In the genomic region with DNA sequence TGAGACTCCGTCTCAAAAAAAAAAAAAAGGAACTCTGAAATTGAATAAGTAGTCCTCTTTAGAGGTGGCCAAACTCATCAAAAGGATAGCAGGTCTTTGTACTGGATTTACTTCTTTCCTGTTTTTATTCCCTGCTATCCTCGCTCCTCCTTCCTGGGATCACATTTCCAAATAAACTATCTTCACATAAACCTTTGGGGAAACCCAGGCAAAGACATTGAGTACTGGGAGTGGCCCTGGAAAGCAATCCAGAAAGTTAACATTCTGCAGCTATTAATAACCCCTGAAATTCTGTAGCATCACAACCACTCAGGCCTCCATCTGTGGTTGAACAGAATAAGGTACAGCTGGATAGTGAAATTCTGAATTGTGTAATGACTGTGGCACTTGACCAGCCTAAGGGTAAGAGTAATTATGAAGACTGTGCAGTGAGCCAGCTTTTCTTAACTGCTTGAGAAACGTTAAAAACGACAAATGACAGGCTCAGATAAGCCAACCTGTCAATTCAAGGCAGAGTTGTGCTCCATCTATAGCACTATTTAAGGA, we compare ENCODE assay signal across 1 cellular context.
A peak's percentile ranks its signal among the peaks of the same experiment; 100 is the strongest.
TF ChIP-seq lines count a peak whose summit lies in the region.

No MANE protein-coding gene starts in this region.

TF ChIP-seq in GM12878, 131 proteins besides CTCF, POLR2A, EP300 and RAD21 (continued from another document):
- TF ChIP-seq USF2 (IDR thresholded peaks at IDR 0.05; ENCODE audit: borderline replicate concordance, low read depth, low read length), result no peak
- TF ChIP-seq SPI1 (IDR thresholded peaks at IDR 0.05; ENCODE audit: borderline replicate concordance, insufficient read depth, low read depth, low read length), result no peak
- no peak for TF ChIP-seq HSF1 (IDR thresholded peaks at IDR 0.05; ENCODE audit: low read depth, low read length)
- no peak for TF ChIP-seq CHD1 (IDR thresholded peaks at IDR 0.05; ENCODE audit: low read depth, low read length)
- TF ChIP-seq, protein P1, sequence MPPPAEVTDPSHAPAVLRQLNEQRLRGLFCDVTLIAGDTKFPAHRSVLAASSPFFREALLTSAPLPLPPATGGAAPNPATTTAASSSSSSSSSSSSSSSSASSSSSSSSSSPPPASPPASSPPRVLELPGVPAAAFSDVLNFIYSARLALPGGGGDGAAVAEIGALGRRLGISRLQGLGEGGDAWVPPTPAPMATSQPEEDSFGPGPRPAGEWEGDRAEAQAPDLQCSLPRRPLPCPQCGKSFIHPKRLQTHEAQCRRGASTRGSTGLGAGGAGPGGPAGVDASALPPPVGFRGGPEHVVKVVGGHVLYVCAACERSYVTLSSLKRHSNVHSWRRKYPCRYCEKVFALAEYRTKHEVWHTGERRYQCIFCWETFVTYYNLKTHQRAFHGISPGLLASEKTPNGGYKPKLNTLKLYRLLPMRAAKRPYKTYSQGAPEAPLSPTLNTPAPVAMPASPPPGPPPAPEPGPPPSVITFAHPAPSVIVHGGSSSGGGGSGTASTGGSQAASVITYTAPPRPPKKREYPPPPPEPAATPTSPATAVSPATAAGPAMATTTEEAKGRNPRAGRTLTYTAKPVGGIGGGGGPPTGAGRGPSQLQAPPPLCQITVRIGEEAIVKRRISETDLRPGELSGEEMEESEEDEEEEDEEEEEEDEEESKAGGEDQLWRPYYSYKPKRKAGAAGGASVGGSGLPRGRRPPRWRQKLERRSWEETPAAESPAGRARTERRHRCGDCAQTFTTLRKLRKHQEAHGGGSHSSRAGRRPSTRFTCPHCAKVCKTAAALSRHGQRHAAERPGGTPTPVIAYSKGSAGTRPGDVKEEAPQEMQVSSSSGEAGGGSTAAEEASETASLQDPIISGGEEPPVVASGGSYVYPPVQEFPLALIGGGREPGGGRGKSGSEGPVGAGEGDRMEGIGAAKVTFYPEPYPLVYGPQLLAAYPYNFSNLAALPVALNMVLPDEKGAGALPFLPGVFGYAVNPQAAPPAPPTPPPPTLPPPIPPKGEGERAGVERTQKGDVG (CRISPR knock-in tag; IDR thresholded peaks at IDR 0.05), result no peak
- no peak for TF ChIP-seq LARP7 (IDR thresholded peaks at IDR 0.05)
- 0 out of 4 replicates have a peak, but pooled peaks of 1 of the 2 experiments have one; percentile 8 for TF ChIP-seq IKZF2 (IDR thresholded peaks at IDR 0.05)
- no peak for TF ChIP-seq YY1 (IDR thresholded peaks at IDR 0.05; ENCODE audit: low read depth, low read length)
- TF ChIP-seq, protein P2, sequence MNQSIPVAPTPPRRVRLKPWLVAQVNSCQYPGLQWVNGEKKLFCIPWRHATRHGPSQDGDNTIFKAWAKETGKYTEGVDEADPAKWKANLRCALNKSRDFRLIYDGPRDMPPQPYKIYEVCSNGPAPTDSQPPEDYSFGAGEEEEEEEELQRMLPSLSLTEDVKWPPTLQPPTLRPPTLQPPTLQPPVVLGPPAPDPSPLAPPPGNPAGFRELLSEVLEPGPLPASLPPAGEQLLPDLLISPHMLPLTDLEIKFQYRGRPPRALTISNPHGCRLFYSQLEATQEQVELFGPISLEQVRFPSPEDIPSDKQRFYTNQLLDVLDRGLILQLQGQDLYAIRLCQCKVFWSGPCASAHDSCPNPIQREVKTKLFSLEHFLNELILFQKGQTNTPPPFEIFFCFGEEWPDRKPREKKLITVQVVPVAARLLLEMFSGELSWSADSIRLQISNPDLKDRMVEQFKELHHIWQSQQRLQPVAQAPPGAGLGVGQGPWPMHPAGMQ (IDR thresholded peaks at IDR 0.05; ENCODE audit: borderline replicate concordance), result no peak
- no peak for TF ChIP-seq WRNIP1 (IDR thresholded peaks at IDR 0.05; ENCODE audit: borderline replicate concordance, low read depth, low read length)
- no peak for TF ChIP-seq MYB (IDR thresholded peaks at IDR 0.05; ENCODE audit: borderline replicate concordance, low read depth, low read length)
